In the genomic region with DNA sequence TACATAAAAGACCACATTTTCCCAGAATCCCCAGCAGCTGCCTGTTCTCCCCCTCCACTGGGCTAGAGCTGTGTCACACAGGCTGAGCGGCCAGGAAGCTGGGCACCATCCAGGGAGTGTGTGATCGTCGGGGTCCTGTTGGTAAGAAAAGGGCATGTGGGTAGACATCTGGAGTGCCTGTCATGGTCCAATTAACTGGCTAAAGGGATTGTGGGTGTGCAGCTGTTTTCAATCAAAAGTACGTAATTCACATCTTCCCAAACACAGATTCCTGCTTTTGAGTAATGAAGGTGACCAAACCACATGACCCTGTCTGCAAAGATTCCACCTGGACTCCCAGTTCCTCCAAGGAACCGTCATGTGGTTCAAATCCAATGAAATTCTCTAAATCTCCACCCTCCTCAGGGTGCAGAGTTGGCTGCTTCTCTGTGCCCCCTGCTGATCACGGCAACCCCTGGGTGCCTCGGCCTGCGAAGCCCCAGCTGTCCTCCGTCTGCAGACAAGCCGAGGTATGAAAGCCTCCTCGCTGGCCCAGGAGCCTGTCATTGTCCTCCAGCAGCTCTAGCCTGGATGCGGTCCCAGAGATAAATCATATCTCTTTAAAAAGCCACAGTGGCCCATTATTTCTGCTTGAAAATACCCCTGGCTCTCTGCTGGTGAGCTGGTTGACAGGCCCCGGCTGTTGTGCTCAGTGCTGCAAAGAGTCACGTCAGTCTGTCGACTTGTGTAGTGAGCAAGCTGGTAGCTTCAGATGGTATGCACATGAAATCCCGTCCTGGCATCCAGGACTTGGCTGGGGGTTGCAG, we compare ENCODE assay signal across 8 cellular contexts.
DNase-seq lines count a peak whose midpoint lies in the region; ATAC-seq and TF ChIP-seq lines count a peak whose summit lies in the region.
"Not testable (repeated sequence)": the region's sequence is repeated elsewhere in the genome, so short reads cannot be mapped to it uniquely, and the experiment has no call there.

No MANE protein-coding gene starts in this region.

- H3K27ac ChIP-seq in heart right ventricle, upper lobe of left lung: not testable (repeated sequence)

- ATAC-seq in SK-N-SH treated with all-trans-retinoic acid at 6 μM for 48 hours (peak; percentile 66), heart right ventricle (peak in 6 of 8 donors; percentile 9 to 55 (median 25)), upper lobe of left lung (ENCODE audit: low FRiP score in 2 of 2) (peak; percentile 37 to 58)
- ATAC-seq in natural killer cell treated with Interleukin-12 subunit alpha and Interleukin-12 subunit beta and Interleukin-15 and Interleukin-18, amount 100 ng/mL, for 72 hours: not testable (repeated sequence)

- not testable (repeated sequence) for H3K4me1 Mint-ChIP-seq in natural killer cell treated with Interleukin-12 subunit alpha and Interleukin-12 subunit beta and Interleukin-15 and Interleukin-18, amount 100 ng/mL, for 72 hours (ENCODE audit: low read depth in 2 of 2)

- H3K4me3 ChIP-seq in choroid plexus epithelial cell (ENCODE audit: low read depth, low read length); heart right ventricle; upper lobe of left lung: not testable (repeated sequence)

- DNase-seq in Ammon's horn (ENCODE audit: low spot score) (peak; percentile 30), GM04504 (ENCODE audit: low read depth) (peak; percentile 56), NCI-H2171 (lab: John Stamatoyannopoulos, UW) (peak; percentile 54), choroid plexus epithelial cell (ENCODE audit: low read depth) (peak; percentile 5)
- DNase-seq in heart right ventricle, upper lobe of left lung: not testable (repeated sequence)
- DNase-seq in natural killer cell treated with Interleukin-12 subunit alpha and Interleukin-12 subunit beta and Interleukin-15 and Interleukin-18, amount 100 ng/mL, for 72 hours (ENCODE audit: low spot score): peak; percentile 5

- TF ChIP-seq EP300 in upper lobe of left lung (IDR thresholded peaks at IDR 0.05): not testable (repeated sequence)

- not testable (repeated sequence) for H3K4me3 Mint-ChIP-seq in natural killer cell treated with Interleukin-12 subunit alpha and Interleukin-12 subunit beta and Interleukin-15 and Interleukin-18, amount 100 ng/mL, for 72 hours

- WGBS in heart right ventricle, 2 donors: 54 to 64% methylated on average over 16 of the region's 16 CpGs
- 69 to 84% methylated on average over 14 to 16 of the region's 16 CpGs for whole genome bisulfite sequencing in upper lobe of left lung, 2 donors

- not testable (repeated sequence) for H3K27ac Mint-ChIP-seq in natural killer cell treated with Interleukin-12 subunit alpha and Interleukin-12 subunit beta and Interleukin-15 and Interleukin-18, amount 100 ng/mL, for 72 hours

- H3K4me1 ChIP-seq in heart right ventricle: peaks cover 0 to 26% (median 4%) of the 10 kb centered on the region in 9 donors
- not testable (repeated sequence) for H3K4me1 ChIP-seq in upper lobe of left lung

- not testable (repeated sequence) for TF ChIP-seq CTCF in choroid plexus epithelial cell (conservative IDR thresholded peaks at IDR 0.05; ENCODE audit: low read depth, low read length); heart right ventricle (IDR thresholded peaks at IDR 0.05); upper lobe of left lung (IDR thresholded peaks at IDR 0.05)

- H3K27me3 ChIP-seq in heart right ventricle: peaks cover 0 to 18% (median 0%) of the 10 kb centered on the region in 7 donors
- H3K27me3 ChIP-seq in upper lobe of left lung: not testable (repeated sequence)

- not testable (repeated sequence) for TF ChIP-seq POLR2A in upper lobe of left lung (IDR thresholded peaks at IDR 0.05)

- H3K27me3 Mint-ChIP-seq in natural killer cell treated with Interleukin-12 subunit alpha and Interleukin-12 subunit beta and Interleukin-15 and Interleukin-18, amount 100 ng/mL, for 72 hours: not testable (repeated sequence)

- H3K9me3 Mint-ChIP-seq in natural killer cell treated with Interleukin-12 subunit alpha and Interleukin-12 subunit beta and Interleukin-15 and Interleukin-18, amount 100 ng/mL, for 72 hours: not testable (repeated sequence)

- H3K36me3 Mint-ChIP-seq in natural killer cell treated with Interleukin-12 subunit alpha and Interleukin-12 subunit beta and Interleukin-15 and Interleukin-18, amount 100 ng/mL, for 72 hours: not testable (repeated sequence)

- not testable (repeated sequence) for H3K36me3 ChIP-seq in heart right ventricle, upper lobe of left lung

- intact Hi-C loops in heart right ventricle (cut with DNase I): not testable (repeated sequence)

- not testable (repeated sequence) for H3K9me3 ChIP-seq in heart right ventricle, upper lobe of left lung

TF ChIP-seq in SK-N-SH treated with all-trans-retinoic acid at 6 μM for 48 hours, 23 proteins besides CTCF, POLR2A, EP300 and RAD21:
- 0 out of 2 replicates have a peak, but pooled peaks have one; percentile 17 for TF ChIP-seq ZNF8 (CRISPR knock-in tag; IDR thresholded peaks at IDR 0.05)
- peak; percentile 20; the same call in 1 of the 2 replicates for TF ChIP-seq TSHZ2 (CRISPR knock-in tag; IDR thresholded peaks at IDR 0.05)
- TF ChIP-seq TCF4 (CRISPR knock-in tag; IDR thresholded peaks at IDR 0.05; ENCODE audit: borderline replicate concordance): peak; percentile 82
